ENCODE assay signal across 24 cellular contexts in the genomic region with DNA sequence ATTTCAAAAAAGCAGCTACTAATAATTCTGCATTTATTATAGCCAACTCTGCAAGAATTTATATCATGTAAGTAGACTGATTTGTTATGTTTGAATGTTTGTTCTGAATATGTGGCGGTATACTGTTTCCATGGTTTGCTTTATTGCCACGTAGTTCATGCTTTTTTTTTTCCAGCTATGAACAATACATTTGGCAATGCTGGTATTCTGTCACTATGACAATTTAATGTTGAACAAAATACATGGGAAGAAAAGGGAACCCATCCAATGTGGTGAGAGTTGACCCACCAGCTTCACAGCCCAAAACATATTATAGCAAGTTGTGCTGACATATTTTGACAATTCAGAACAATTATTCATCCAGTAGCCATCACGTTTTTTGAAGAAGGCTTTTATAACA.
"Had no signal": no experiment of that assay in that cellular context is flagged by ENCODE, and none has a peak within 500 bp of the region (broad histone marks: within the 10 kb centered on the region; RNA-seq: fewer than 3 reads in every experiment).

No MANE protein-coding gene starts in this region.

- DNase-seq: activated CD4-positive, alpha-beta T cell treated with anti-CD3 and anti-CD28 coated beads for 4 hours; activated CD8-positive, alpha-beta memory T cell treated with anti-CD3 and anti-CD28 coated beads, Interleukin-2, amount 50 U/mL, for 4 hours; activated CD8-positive, alpha-beta T cell treated with anti-CD3 and anti-CD28 coated beads for 36 hours; activated gamma-delta T cell treated with Interleukin-2 at 50 U/mL for 16 hours; activated naive CD4-positive, alpha-beta T cell treated with anti-CD3 and anti-CD28 coated beads, Interleukin-2, amount 50 U/mL, for 16 hours; activated naive CD8-positive, alpha-beta T cell treated with anti-CD3 and anti-CD28 coated beads, Interleukin-2, amount 10 ng/mL, durations not matched to agents 7 days and 5 days; activated T-cell treated with anti-CD3 and anti-CD28 coated beads, Interleukin-2, amount 50 U/mL, for 72 hours; aorta; KBM-7; NCI-H1048; NCI-H146; NCI-H187 treated with DMSO at 0.1 percent for 48 hours; NCI-H2081 treated with DMSO at 0.1 percent for 48 hours; NCI-H446; NCI-H524; Peyer's patch; Right ventricle myocardium superior; SW 1271 had no signal

- H3K4me1 ChIP-seq: breast epithelium, Peyer's patch, SJSA1 had no signal

- H3K4me1 Mint-ChIP-seq: activated naive CD8-positive, alpha-beta T cell treated with anti-CD3 and anti-CD28 coated beads, Interleukin-2, amount 10 ng/mL, durations not matched to agents 7 days and 5 days had no signal

- H3K36me3 Mint-ChIP-seq: activated naive CD8-positive, alpha-beta T cell treated with anti-CD3 and anti-CD28 coated beads, Interleukin-2, amount 10 ng/mL, durations not matched to agents 7 days and 5 days had no signal

- H3K27ac ChIP-seq: breast epithelium, Peyer's patch, RWPE1, SJSA1 had no signal

- H3K27ac Mint-ChIP-seq: activated CD8-positive, alpha-beta T cell treated with anti-CD3 and anti-CD28 coated beads for 36 hours; activated naive CD8-positive, alpha-beta T cell treated with anti-CD3 and anti-CD28 coated beads, Interleukin-2, amount 10 ng/mL, durations not matched to agents 7 days and 5 days; activated T-cell treated with anti-CD3 and anti-CD28 coated beads, Interleukin-2, amount 50 U/mL, for 72 hours; activated T-helper 2 cell treated with anti-CD3 and anti-CD28 coated beads, Interferon-gamma antibody, Interleukin-2, Interleukin-4, amounts not matched to agents 10 μg/mL and 5 μg/mL and 100 μg/mL, durations not matched to agents 14 hours and 24 hours and 36 hours had no signal

- H3K36me3 ChIP-seq: breast epithelium, Peyer's patch, SJSA1 had no signal

- H3K4me3 ChIP-seq: breast epithelium, Peyer's patch, SJSA1 had no signal

- H3K27me3 ChIP-seq: breast epithelium, Peyer's patch, SJSA1 had no signal

- H3K4me3 Mint-ChIP-seq: activated CD8-positive, alpha-beta T cell treated with anti-CD3 and anti-CD28 coated beads for 36 hours; activated naive CD8-positive, alpha-beta T cell treated with anti-CD3 and anti-CD28 coated beads, Interleukin-2, amount 10 ng/mL, durations not matched to agents 7 days and 5 days; activated T-cell treated with anti-CD3 and anti-CD28 coated beads, Interleukin-2, amount 50 U/mL, for 72 hours had no signal

- ATAC-seq: activated CD4-positive, CD25-positive, alpha-beta regulatory T cell treated with anti-CD3 and anti-CD28 coated beads, Interleukin-2, amount 50 U/mL, for 24 hours; activated CD8-positive, alpha-beta T cell treated with anti-CD3 and anti-CD28 coated beads for 36 hours; activated T-cell treated with anti-CD3 and anti-CD28 coated beads, Interleukin-2, amount 50 U/mL, for 72 hours; SK-N-SH treated with all-trans-retinoic acid at 6 μM for 48 hours had no signal

- H3K9me3 ChIP-seq: breast epithelium, Peyer's patch, SJSA1 had no signal
